17 cellular contexts compared by ENCODE assay signal in genomic region chr4:147498031-147498700, GRCh38. TPM values are rescaled to one million over a fixed set of nuclear protein-coding genes. Genes with fewer than 3 reads are reported as not detected.
A peak's percentile ranks its signal among the peaks of the same experiment; 100 is the strongest.
DNase-seq lines count a peak whose midpoint lies in the region; ATAC-seq and TF ChIP-seq lines count a peak whose summit lies in the region.
"Had no signal": no experiment of that assay in that cellular context is flagged by ENCODE, and none has a peak within 500 bp of the region (broad histone marks: within the 10 kb centered on the region; RNA-seq: fewer than 3 reads in every experiment).

No MANE protein-coding gene starts in this region.

- H3K9me3 ChIP-seq in right atrium auricular region, result no peaks in the 10 kb centered on the region
- no peaks in the 10 kb centered on the region for H3K9me3 ChIP-seq in left ventricle myocardium inferior (replicated peaks)
- H3K9me3 ChIP-seq: gastroesophageal sphincter, SJSA1, transverse colon had no signal

- ATAC-seq in HG03521 (IDR thresholded peaks at IDR 0.05; ENCODE audit: unreplicated experiment), result no peak
- ATAC-seq: activated naive CD4-positive, alpha-beta T cell treated with anti-CD3 and anti-CD28 coated beads, Interleukin-2, amount 50 U/mL, for 72 hours; gastroesophageal sphincter had no signal

- H3K27ac ChIP-seq in right atrium auricular region, result peak overlapping the region; percentile 17 to 27
- H3K27ac ChIP-seq in left ventricle myocardium inferior (replicated peaks), result no peak overlapping the region
- H3K27ac ChIP-seq: gastroesophageal sphincter, SJSA1, transverse colon, VCaP had no signal

- no peak for DNase-seq in right atrium auricular region (ENCODE audit: low spot score)
- DNase-seq in left ventricle myocardium inferior, result no peak
- peak; percentile 83 for DNase-seq in astrocyte of the cerebellum (ENCODE audit: low read depth)
- DNase-seq in glomerular visceral epithelial cell (ENCODE audit: extremely low spot score), result peak; percentile 41
- no peak for DNase-seq in ureter (ENCODE audit: low spot score)
- DNase-seq in HuH-7.5 (ENCODE audit: low spot score), result no peak
- no peak for DNase-seq in NCI-H1105 (lab: John Stamatoyannopoulos, UW)
- DNase-seq: 8988T; cortex of kidney; NCI-H1930; stimulated activated CD4-positive, alpha-beta T cell treated with anti-CD3 and anti-CD28 coated beads, Interleukin-12 subunit alpha, Interleukin-12 subunit beta, amount 100 ng/mL, for 4 hours; transverse colon had no signal

- H3K36me3 ChIP-seq in right atrium auricular region (no peaks in the 10 kb centered on the region), left ventricle myocardium inferior (no peaks in the 10 kb centered on the region)
- H3K36me3 ChIP-seq: gastroesophageal sphincter, SJSA1, transverse colon had no signal

- H3K4me1 ChIP-seq in right atrium auricular region (peaks cover 0 to 34% of the 10 kb centered on the region in 2 donors), left ventricle myocardium inferior (no peaks in the 10 kb centered on the region)
- H3K4me1 ChIP-seq: gastroesophageal sphincter, transverse colon had no signal

- TF ChIP-seq CTCF in right atrium auricular region (IDR thresholded peaks at IDR 0.05) (no peak), left ventricle myocardium inferior (IDR thresholded peaks at IDR 0.05; ENCODE audit: borderline replicate concordance) (no peak), astrocyte of the cerebellum (IDR thresholded peaks at IDR 0.05; ENCODE audit: low read depth, low read length, missing control alignments) (no peak)

- H3K27me3 ChIP-seq in right atrium auricular region (no peaks in the 10 kb centered on the region), left ventricle myocardium inferior (ENCODE audit: low read depth) (no peaks in the 10 kb centered on the region)
- H3K27me3 ChIP-seq: gastroesophageal sphincter, SJSA1, transverse colon had no signal

- H3K4me3 ChIP-seq in right atrium auricular region (no peak overlapping the region), left ventricle myocardium inferior (no peak overlapping the region), astrocyte of the cerebellum (ENCODE audit: low read depth, low read length) (no peak overlapping the region)
- H3K4me3 ChIP-seq: gastroesophageal sphincter, SJSA1, transverse colon had no signal

- intact Hi-C loops in left ventricle myocardium inferior (cut with micrococcal nuclease), result no loop called here

- in situ Hi-C loops in astrocyte of the cerebellum (cut with HindIII; ENCODE audit: low sequenced_read_pairs), result no loop called here

RNA-seq across cellular contexts. Expression of gene EDNRA, which starts 17.3 kb away (rescaled TPM):
- 10 to 100 TPM; 64.8 to 72.7 TPM for total RNA-seq in right atrium auricular region
- 10.0 TPM for total RNA-seq in left ventricle myocardium inferior
- 15.4 TPM for total RNA-seq in ureter

Comparison
In these comparisons a context has a peak if more than half of its experiments do, and no peak if none do; other contexts are left out.
1. DNase-seq: peak in astrocyte of the cerebellum (single experiment) and glomerular visceral epithelial cell (single experiment); none in right atrium auricular region (single experiment), left ventricle myocardium inferior (single experiment), ureter (single experiment), HuH-7.5 (single experiment) and NCI-H1105 (single experiment).